In the genomic region with DNA sequence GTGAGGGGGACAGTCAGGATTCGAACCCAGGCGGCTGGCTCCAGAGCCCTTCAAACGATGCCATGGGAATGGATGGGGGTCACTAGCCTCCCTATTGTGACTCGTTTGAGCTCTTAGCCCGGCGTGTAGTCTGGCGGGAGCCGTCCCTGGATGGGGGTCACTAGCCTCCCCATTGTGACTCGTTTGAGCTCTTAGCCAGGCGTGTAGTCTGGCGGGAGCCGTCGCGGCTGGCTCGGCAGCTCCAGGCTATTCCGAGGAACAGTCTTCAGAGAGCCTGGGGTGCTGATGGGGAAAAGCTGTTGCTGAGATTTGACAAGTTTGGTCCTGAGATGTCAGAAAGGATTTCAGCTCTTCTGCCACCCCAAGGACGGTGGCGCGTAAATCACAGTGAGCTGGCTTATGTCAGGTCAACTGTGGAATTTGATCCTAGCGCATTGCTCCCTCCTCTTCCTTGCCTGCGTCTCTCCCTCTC, we compare ENCODE assay signal across 1 cellular context.
TF ChIP-seq lines count a peak whose summit lies in the region.

No MANE protein-coding gene starts in this region.

TF ChIP-seq in GM23338, 12 proteins besides CTCF, POLR2A, EP300 and RAD21 (continued from another document):
- TF ChIP-seq, protein P1, sequence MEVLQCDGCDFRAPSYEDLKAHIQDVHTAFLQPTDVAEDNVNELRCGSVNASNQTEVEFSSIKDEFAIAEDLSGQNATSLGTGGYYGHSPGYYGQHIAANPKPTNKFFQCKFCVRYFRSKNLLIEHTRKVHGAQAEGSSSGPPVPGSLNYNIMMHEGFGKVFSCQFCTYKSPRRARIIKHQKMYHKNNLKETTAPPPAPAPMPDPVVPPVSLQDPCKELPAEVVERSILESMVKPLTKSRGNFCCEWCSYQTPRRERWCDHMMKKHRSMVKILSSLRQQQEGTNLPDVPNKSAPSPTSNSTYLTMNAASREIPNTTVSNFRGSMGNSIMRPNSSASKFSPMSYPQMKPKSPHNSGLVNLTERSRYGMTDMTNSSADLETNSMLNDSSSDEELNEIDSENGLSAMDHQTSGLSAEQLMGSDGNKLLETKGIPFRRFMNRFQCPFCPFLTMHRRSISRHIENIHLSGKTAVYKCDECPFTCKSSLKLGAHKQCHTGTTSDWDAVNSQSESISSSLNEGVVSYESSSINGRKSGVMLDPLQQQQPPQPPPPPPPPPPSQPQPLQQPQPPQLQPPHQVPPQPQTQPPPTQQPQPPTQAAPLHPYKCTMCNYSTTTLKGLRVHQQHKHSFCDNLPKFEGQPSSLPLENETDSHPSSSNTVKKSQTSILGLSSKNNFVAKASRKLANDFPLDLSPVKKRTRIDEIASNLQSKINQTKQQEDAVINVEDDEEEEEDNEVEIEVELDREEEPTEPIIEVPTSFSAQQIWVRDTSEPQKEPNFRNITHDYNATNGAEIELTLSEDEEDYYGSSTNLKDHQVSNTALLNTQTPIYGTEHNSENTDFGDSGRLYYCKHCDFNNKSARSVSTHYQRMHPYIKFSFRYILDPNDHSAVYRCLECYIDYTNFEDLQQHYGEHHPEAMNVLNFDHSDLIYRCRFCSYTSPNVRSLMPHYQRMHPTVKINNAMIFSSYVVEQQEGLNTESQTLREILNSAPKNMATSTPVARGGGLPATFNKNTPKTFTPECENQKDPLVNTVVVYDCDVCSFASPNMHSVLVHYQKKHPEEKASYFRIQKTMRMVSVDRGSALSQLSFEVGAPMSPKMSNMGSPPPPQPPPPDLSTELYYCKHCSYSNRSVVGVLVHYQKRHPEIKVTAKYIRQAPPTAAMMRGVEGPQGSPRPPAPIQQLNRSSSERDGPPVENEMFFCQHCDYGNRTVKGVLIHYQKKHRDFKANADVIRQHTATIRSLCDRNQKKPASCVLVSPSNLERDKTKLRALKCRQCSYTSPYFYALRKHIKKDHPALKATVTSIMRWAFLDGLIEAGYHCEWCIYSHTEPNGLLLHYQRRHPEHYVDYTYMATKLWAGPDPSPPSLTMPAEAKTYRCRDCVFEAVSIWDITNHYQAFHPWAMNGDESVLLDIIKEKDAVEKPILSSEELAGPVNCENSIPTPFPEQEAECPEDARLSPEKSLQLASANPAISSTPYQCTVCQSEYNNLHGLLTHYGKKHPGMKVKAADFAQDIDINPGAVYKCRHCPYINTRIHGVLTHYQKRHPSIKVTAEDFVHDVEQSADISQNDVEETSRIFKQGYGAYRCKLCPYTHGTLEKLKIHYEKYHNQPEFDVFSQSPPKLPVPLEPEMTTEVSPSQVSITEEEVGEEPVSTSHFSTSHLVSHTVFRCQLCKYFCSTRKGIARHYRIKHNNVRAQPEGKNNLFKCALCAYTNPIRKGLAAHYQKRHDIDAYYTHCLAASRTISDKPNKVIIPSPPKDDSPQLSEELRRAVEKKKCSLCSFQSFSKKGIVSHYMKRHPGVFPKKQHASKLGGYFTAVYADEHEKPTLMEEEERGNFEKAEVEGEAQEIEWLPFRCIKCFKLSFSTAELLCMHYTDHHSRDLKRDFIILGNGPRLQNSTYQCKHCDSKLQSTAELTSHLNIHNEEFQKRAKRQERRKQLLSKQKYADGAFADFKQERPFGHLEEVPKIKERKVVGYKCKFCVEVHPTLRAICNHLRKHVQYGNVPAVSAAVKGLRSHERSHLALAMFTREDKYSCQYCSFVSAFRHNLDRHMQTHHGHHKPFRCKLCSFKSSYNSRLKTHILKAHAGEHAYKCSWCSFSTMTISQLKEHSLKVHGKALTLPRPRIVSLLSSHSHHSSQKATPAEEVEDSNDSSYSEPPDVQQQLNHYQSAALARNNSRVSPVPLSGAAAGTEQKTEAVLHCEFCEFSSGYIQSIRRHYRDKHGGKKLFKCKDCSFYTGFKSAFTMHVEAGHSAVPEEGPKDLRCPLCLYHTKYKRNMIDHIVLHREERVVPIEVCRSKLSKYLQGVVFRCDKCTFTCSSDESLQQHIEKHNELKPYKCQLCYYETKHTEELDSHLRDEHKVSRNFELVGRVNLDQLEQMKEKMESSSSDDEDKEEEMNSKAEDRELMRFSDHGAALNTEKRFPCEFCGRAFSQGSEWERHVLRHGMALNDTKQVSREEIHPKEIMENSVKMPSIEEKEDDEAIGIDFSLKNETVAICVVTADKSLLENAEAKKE (CRISPR knock-in tag; IDR thresholded peaks at IDR 0.05), result no peak
- no peak for TF ChIP-seq POLR2AphosphoS5 (IDR thresholded peaks at IDR 0.05; ENCODE audit: low read depth)
